19 cellular contexts compared by ENCODE assay signal in genomic region chr19:34319230-34319585, GRCh38. TPM values are rescaled to one million over a fixed set of nuclear protein-coding genes. Genes with fewer than 3 reads are reported as not detected.
DNase-seq lines count a peak whose midpoint lies in the region; ATAC-seq and TF ChIP-seq lines count a peak whose summit lies in the region.
"Had no signal": no experiment of that assay in that cellular context is flagged by ENCODE, and none has a peak within 500 bp of the region (broad histone marks: within the 10 kb centered on the region; RNA-seq: fewer than 3 reads in every experiment).

No MANE protein-coding gene starts in this region.

- peaks cover 7 to 35% (median 11%) of the 10 kb centered on the region in 3 donors for H3K36me3 Mint-ChIP-seq in CD8-positive, alpha-beta memory T cell

- no peak overlapping the region for H3K27ac ChIP-seq in CD8-positive, alpha-beta memory T cell (ENCODE audit: low read depth, low read length)
- H3K27ac ChIP-seq in VCaP (peak overlapping the region; percentile 61), esophagus (ENCODE audit: low read depth in 2 of 2, low read length in 1 of 2) (peak overlapping the region; percentile 58 to 81), hepatocyte (no peak overlapping the region)
- H3K27ac ChIP-seq: KMS-11, Peyer's patch had no signal

- ATAC-seq in GM18858 (IDR thresholded peaks at IDR 0.05; ENCODE audit: unreplicated experiment) (no peak), GM18867 (IDR thresholded peaks at IDR 0.05; ENCODE audit: unreplicated experiment) (no peak)

- CTCF ChIA-PET in CD8-positive, alpha-beta memory T cell (lab: Charles Lee): no interaction called here

- H3K4me3 Mint-ChIP-seq in CD8-positive, alpha-beta memory T cell: no peak overlapping the region
- H3K4me3 Mint-ChIP-seq: neural crest cell had no signal

- no peaks in the 10 kb centered on the region for H3K9me3 ChIP-seq in CD8-positive, alpha-beta memory T cell (ENCODE audit: low read length)
- H3K9me3 ChIP-seq in esophagus (ENCODE audit: control insufficient read depth in 2 of 2, insufficient read depth in 1 of 2, low read depth in 1 of 2, low read length in 1 of 2): no peaks in the 10 kb centered on the region
- no peaks in the 10 kb centered on the region for H3K9me3 ChIP-seq in hepatocyte (ENCODE audit: low read depth)
- H3K9me3 ChIP-seq: heart left ventricle, Peyer's patch, prostate gland had no signal

- no peak overlapping the region for H3K4me2 ChIP-seq in hepatocyte
- H3K4me2 ChIP-seq: KMS-11 had no signal

- POLR2A ChIA-PET in CD8-positive, alpha-beta memory T cell (lab: Charles Lee): no interaction called here

- no peak overlapping the region for H3K4me3 ChIP-seq in CD8-positive, alpha-beta memory T cell (ENCODE audit: low read length)
- H3K4me3 ChIP-seq in esophagus (ENCODE audit: low read depth in 1 of 2, low read length in 2 of 2) (no peak overlapping the region), hepatocyte (no peak overlapping the region)
- H3K4me3 ChIP-seq: heart left ventricle, Peyer's patch, prostate gland had no signal

- H3K27me3 Mint-ChIP-seq in CD8-positive, alpha-beta memory T cell: peaks cover 0 to 2% of the 10 kb centered on the region in 2 donors

- peaks cover 24% of the 10 kb centered on the region for H3K4me1 ChIP-seq in CD8-positive, alpha-beta memory T cell (ENCODE audit: insufficient read depth, low read length)
- H3K4me1 ChIP-seq in esophagus (ENCODE audit: control insufficient read depth in 2 of 2, insufficient read depth in 2 of 2, low read length in 1 of 2) (peaks cover 2 to 14% of the 10 kb centered on the region in 2 donors), hepatocyte (ENCODE audit: insufficient read depth) (peaks cover 4% of the 10 kb centered on the region)

- H3K4me1 Mint-ChIP-seq in CD8-positive, alpha-beta memory T cell: peaks cover 28 to 43% (median 42%) of the 10 kb centered on the region in 3 donors

- H3K79me2 ChIP-seq in hepatocyte: peaks cover 20% of the 10 kb centered on the region

- peak overlapping the region in 6 of 8 donors; percentile 6 to 80 (median 56) for H3K27ac Mint-ChIP-seq in CD8-positive, alpha-beta memory T cell

- WGBS in esophagus, 2 donors: 58 to 63% methylated on average over 3 of the region's 3 CpGs
- 86% methylated on average over 3 of the region's 3 CpGs for WGBS in hepatocyte (ENCODE audit: low lambda C conversion rate, missing lambda C conversion rate)

- no peaks in the 10 kb centered on the region for H3K36me3 ChIP-seq in CD8-positive, alpha-beta memory T cell (ENCODE audit: insufficient read depth, low read length)
- H3K36me3 ChIP-seq in esophagus (ENCODE audit: control insufficient read depth in 2 of 2, insufficient read depth in 2 of 2, low read length in 1 of 2) (peaks cover 0 to 13% of the 10 kb centered on the region in 2 donors), hepatocyte (replicated peaks; ENCODE audit: insufficient read depth, low read depth) (no peaks in the 10 kb centered on the region)

- no peaks in the 10 kb centered on the region for H4K20me1 ChIP-seq in hepatocyte (ENCODE audit: insufficient read depth, poor library complexity, severe bottlenecking)

- no peak for TF ChIP-seq CTCF in VCaP (conservative IDR thresholded peaks at IDR 0.05)
- no peak for TF ChIP-seq CTCF in hepatocyte (IDR thresholded peaks at IDR 0.05; ENCODE audit: poor library complexity)

- no peak for DNase-seq in CD8-positive, alpha-beta memory T cell
- DNase-seq in renal cortical epithelial cell (ENCODE audit: low read depth): peak; percentile 37
- DNase-seq in NCI-H226: no peak
- DNase-seq in hepatocyte (ENCODE audit: low spot score): no peak
- DNase-seq: activated CD4-positive, alpha-beta T cell treated with anti-CD3 and anti-CD28 coated beads for 4 hours; central memory CD4-positive, alpha-beta T cell; heart left ventricle; mesendoderm; NCI-H1930; NCI-H345; T1000 had no signal

- H3K9me2 ChIP-seq in hepatocyte (replicated peaks; ENCODE audit: insufficient read depth): no peaks in the 10 kb centered on the region

- H3K27me3 ChIP-seq in CD8-positive, alpha-beta memory T cell (ENCODE audit: insufficient read depth, low read length, poor library complexity, severe bottlenecking): no peaks in the 10 kb centered on the region
- no peaks in the 10 kb centered on the region for H3K27me3 ChIP-seq in esophagus (ENCODE audit: control insufficient read depth in 1 of 2, insufficient read depth in 2 of 2, low read length in 2 of 2)
- no peaks in the 10 kb centered on the region for H3K27me3 ChIP-seq in hepatocyte
- H3K27me3 ChIP-seq: heart left ventricle, Peyer's patch had no signal

- H2AFZ ChIP-seq in hepatocyte: no peak overlapping the region

- no peaks in the 10 kb centered on the region for H3K9me3 Mint-ChIP-seq in CD8-positive, alpha-beta memory T cell
- H3K9me3 Mint-ChIP-seq: neural crest cell had no signal

RNA-seq across cellular contexts. Expression of gene GPI, which starts 45.8 kb away (rescaled TPM):
- 100 to 1,000 TPM; 478 to 484 TPM for total RNA-seq in CD8-positive, alpha-beta memory T cell
- polyA plus RNA-seq in CD8-positive, alpha-beta memory T cell: 213 TPM
- polyA plus RNA-seq in esophagus (100 to 1,000 TPM in 1 of 2 donors, 10 to 100 TPM in 1; 64.3 to 125 TPM), hepatocyte (120 and 124 TPM in 2 replicates)
- total RNA-seq in renal cortical epithelial cell (204 and 672 TPM in 2 replicates), hepatocyte (82.9 and 117 TPM in 2 replicates)

Comparison
In these comparisons a context has a peak if more than half of its experiments do, and no peak if none do; other contexts are left out.
1. H3K27ac ChIP-seq: peak in VCaP (single experiment) and esophagus (2 of 2); none in CD8-positive, alpha-beta memory T cell (single experiment) and hepatocyte (single experiment).